ENCODE assay signal across 8 cellular contexts in genomic region chr1:45751039-45751838, GRCh38. TPM values are rescaled to one million over a fixed set of nuclear protein-coding genes. Genes with fewer than 3 reads are reported as not detected.
DNase-seq lines count a peak whose midpoint lies in the region; ATAC-seq, FAIRE-seq and TF ChIP-seq lines count a peak whose summit lies in the region.
"Not testable (repeated sequence)": the region's sequence is repeated elsewhere in the genome, so short reads cannot be mapped to it uniquely, and the experiment has no call there.

No MANE protein-coding gene starts in this region.

- not testable (repeated sequence) for H2BK20ac ChIP-seq in H1 (ENCODE audit: low read length)

- H2AFZ ChIP-seq in SU-DHL-6 (ENCODE audit: low read depth, low read length, severe bottlenecking): peak overlapping the region; percentile 90
- peak overlapping the region; percentile 99 for H2AFZ ChIP-seq in H1 (ENCODE audit: low read length)

- not testable (repeated sequence) for H3K9me3 ChIP-seq in AG04450 (ENCODE audit: control insufficient read depth, insufficient read depth, low read length); SU-DHL-6 (ENCODE audit: insufficient read depth, low read length); iPS-18a (ENCODE audit: control insufficient read depth, low read depth, low read length)
- H3K9me3 ChIP-seq in H1 (ENCODE audit: insufficient read depth in 2 of 2, low read depth in 1 of 2, low read length in 1 of 2): peaks cover 15 to 19% of the 10 kb centered on the region in 2 experiments; a peak in 3 of 4 replicates

- H3K4me1 Mint-ChIP-seq in activated naive CD8-positive, alpha-beta T cell treated with anti-CD3 and anti-CD28 coated beads, Interleukin-2, amount 50 U/mL, for 24 hours: peaks cover 22% of the 10 kb centered on the region
- H3K4me1 Mint-ChIP-seq in natural killer cell treated with Interleukin-12 subunit alpha and Interleukin-12 subunit beta and Interleukin-15 and Interleukin-18, amount 100 ng/mL, for 72 hours (ENCODE audit: low read depth in 2 of 2): not testable (repeated sequence)
- H3K4me1 Mint-ChIP-seq in stimulated activated memory B cell treated with anti-CD40 and anti-IgM and Interleukin-4, amounts not matched to agents 10 μg/mL and 1 μg/mL and 100 μg/mL, for 72 hours: peaks cover 13% of the 10 kb centered on the region

- H3K36me3 ChIP-seq in SU-DHL-6 (ENCODE audit: low read length); H1 (ENCODE audit: control insufficient read depth in 2 of 4, insufficient read depth in 4 of 4, low read length in 3 of 4); iPS-18a (ENCODE audit: control insufficient read depth, low read depth, low read length): not testable (repeated sequence)

- 0 out of 2 replicates have a peak overlapping the region, but pooled peaks have one; percentile 90 for H2BK5ac ChIP-seq in H1 (ENCODE audit: low read depth, low read length)

- peak overlapping the region; percentile 40; the same call in 1 of the 2 replicates for H2BK15ac ChIP-seq in H1 (ENCODE audit: low read length)

- FAIRE-seq in H1 (lab: Jason Lieb, UNC): not testable (repeated sequence)

- TF ChIP-seq EP300 in H1 (IDR thresholded peaks at IDR 0.05; ENCODE audit: borderline replicate concordance in 1 of 2, low read depth in 2 of 2, low read length in 2 of 2): not testable (repeated sequence)

- H2AK5ac ChIP-seq in H1 (ENCODE audit: low read depth, low read length): not testable (repeated sequence)

- H3F3A ChIP-seq in SU-DHL-6 (ENCODE audit: insufficient read depth): peaks cover 11% of the 10 kb centered on the region

- H3K18ac ChIP-seq in H1 (ENCODE audit: extremely low read depth, low read length): peak overlapping the region; percentile 80; the same call in 1 of the 2 replicates

- not testable (repeated sequence) for H3K4me1 ChIP-seq in H1 (replicated peaks in 1 of 4; ENCODE audit: control insufficient read depth in 3 of 4, insufficient read depth in 4 of 4, low read length in 3 of 4)
- H3K4me1 ChIP-seq in iPS-18a (ENCODE audit: control insufficient read depth, low read depth, low read length): peaks cover 12% of the 10 kb centered on the region

- H3K27ac Mint-ChIP-seq in activated naive CD8-positive, alpha-beta T cell treated with anti-CD3 and anti-CD28 coated beads, Interleukin-2, amount 50 U/mL, for 24 hours: peak overlapping the region; percentile 99
- peak overlapping the region; percentile 98 for H3K27ac Mint-ChIP-seq in natural killer cell treated with Interleukin-12 subunit alpha and Interleukin-12 subunit beta and Interleukin-15 and Interleukin-18, amount 100 ng/mL, for 72 hours
- H3K27ac Mint-ChIP-seq in stimulated activated memory B cell treated with anti-CD40 and anti-IgM and Interleukin-4, amounts not matched to agents 10 μg/mL and 1 μg/mL and 100 μg/mL, for 72 hours: peak overlapping the region; percentile 98

- H4K5ac ChIP-seq in H1 (ENCODE audit: insufficient read length, low read depth, low read length): peak overlapping the region; percentile 87

- not testable (repeated sequence) for ATAC-seq in activated naive CD8-positive, alpha-beta T cell treated with anti-CD3 and anti-CD28 coated beads, Interleukin-2, amount 50 U/mL, for 24 hours; natural killer cell treated with Interleukin-12 subunit alpha and Interleukin-12 subunit beta and Interleukin-15 and Interleukin-18, amount 100 ng/mL, for 72 hours; stimulated activated memory B cell treated with anti-CD40 and anti-IgM and Interleukin-4, amounts not matched to agents 10 μg/mL and 1 μg/mL and 100 μg/mL, for 72 hours

- not testable (repeated sequence) for TF ChIP-seq RAD21 in H1 (IDR thresholded peaks at IDR 0.05 in 1 of 2, conservative IDR thresholded peaks at IDR 0.05 in 1 of 2; ENCODE audit: low read depth in 2 of 2, low read length in 2 of 2)

- H3K27me3 Mint-ChIP-seq in activated naive CD8-positive, alpha-beta T cell treated with anti-CD3 and anti-CD28 coated beads, Interleukin-2, amount 50 U/mL, for 24 hours; natural killer cell treated with Interleukin-12 subunit alpha and Interleukin-12 subunit beta and Interleukin-15 and Interleukin-18, amount 100 ng/mL, for 72 hours; stimulated activated memory B cell treated with anti-CD40 and anti-IgM and Interleukin-4, amounts not matched to agents 10 μg/mL and 1 μg/mL and 100 μg/mL, for 72 hours: not testable (repeated sequence)

- H3K4me3 Mint-ChIP-seq in activated naive CD8-positive, alpha-beta T cell treated with anti-CD3 and anti-CD28 coated beads, Interleukin-2, amount 50 U/mL, for 24 hours: peak overlapping the region; percentile 99
- peak overlapping the region; percentile 97 for H3K4me3 Mint-ChIP-seq in natural killer cell treated with Interleukin-12 subunit alpha and Interleukin-12 subunit beta and Interleukin-15 and Interleukin-18, amount 100 ng/mL, for 72 hours
- peak overlapping the region; percentile 98 for H3K4me3 Mint-ChIP-seq in stimulated activated memory B cell treated with anti-CD40 and anti-IgM and Interleukin-4, amounts not matched to agents 10 μg/mL and 1 μg/mL and 100 μg/mL, for 72 hours

- not testable (repeated sequence) for H4K91ac ChIP-seq in H1 (replicated peaks; ENCODE audit: insufficient read length, low read length)

- CTCF ChIA-PET in AG04450 (lab: Charles Lee); H1 (lab: Charles Lee; ENCODE audit: partially characterized antibody): not testable (repeated sequence)

- not testable (repeated sequence) for H4K20me1 ChIP-seq in SU-DHL-6 (ENCODE audit: low read depth, low read length); H1 (replicated peaks in 1 of 2; ENCODE audit: control insufficient read depth in 1 of 2, insufficient read depth in 2 of 2, low read length in 2 of 2)

- peak overlapping the region; percentile 63; the same call in 1 of the 2 replicates for H4K8ac ChIP-seq in H1 (ENCODE audit: extremely low read depth, insufficient read depth, low read length)

- not testable (repeated sequence) for H2BK120ac ChIP-seq in H1 (replicated peaks; ENCODE audit: low read depth, low read length)

- H3K27ac ChIP-seq in AG04450 (ENCODE audit: low read depth, low read length): peak overlapping the region; percentile 87
- H3K27ac ChIP-seq in SU-DHL-6 (ENCODE audit: low read depth, low read length): peak overlapping the region; percentile 81
- H3K27ac ChIP-seq in H1 (ENCODE audit: low read depth, low read length): peak overlapping the region; percentile 60; the same call in 1 of the 2 replicates
- H3K27ac ChIP-seq in iPS-18a (ENCODE audit: low read length): peak overlapping the region; percentile 38

- H3K79me2 ChIP-seq in SU-DHL-6 (ENCODE audit: insufficient read depth, low read length); H1 (ENCODE audit: control insufficient read depth in 1 of 2, insufficient read depth in 2 of 2, low read length in 2 of 2): not testable (repeated sequence)

- not testable (repeated sequence) for H3K36me3 Mint-ChIP-seq in activated naive CD8-positive, alpha-beta T cell treated with anti-CD3 and anti-CD28 coated beads, Interleukin-2, amount 50 U/mL, for 24 hours (ENCODE audit: low read depth); natural killer cell treated with Interleukin-12 subunit alpha and Interleukin-12 subunit beta and Interleukin-15 and Interleukin-18, amount 100 ng/mL, for 72 hours; stimulated activated memory B cell treated with anti-CD40 and anti-IgM and Interleukin-4, amounts not matched to agents 10 μg/mL and 1 μg/mL and 100 μg/mL, for 72 hours

- not testable (repeated sequence) for TF ChIP-seq POLR2A in H1 (IDR thresholded peaks at IDR 0.05; ENCODE audit: control extremely low read depth in 1 of 2, low read depth in 2 of 2, low read length in 2 of 2)

- WGBS in H1 (ENCODE audit: extremely low coverage in 1 of 2, insufficient coverage in 1 of 2, insufficient read length in 1 of 2, insufficient replicate concordance in 2 of 2, low coverage in 1 of 2, low lambda C conversion rate in 2 of 2, missing lambda C conversion rate in 1 of 2), 2 experiments: 85% methylated on average over 24 of the region's 24 CpGs; no CpG with 5 or more reads in 1 of the 2 experiments

- H3K9ac ChIP-seq in SU-DHL-6 (ENCODE audit: low read length) (peak overlapping the region; percentile 93), H1 (replicated peaks in 1 of 4; ENCODE audit: extremely low read depth in 1 of 4, low read depth in 3 of 4, low read length in 3 of 4) (peak overlapping the region in 3 of 4 experiments; percentile 75 to 80 (median 77); a peak in 6 of 7 replicates), iPS-18a (ENCODE audit: low read length) (peak overlapping the region; percentile 37)

- not testable (repeated sequence) for H3K9me2 ChIP-seq in SU-DHL-6 (replicated peaks; ENCODE audit: insufficient read depth, low read length)

- H3K27me3 ChIP-seq in AG04450 (ENCODE audit: control insufficient read depth, insufficient read depth, low read length); SU-DHL-6 (ENCODE audit: low read length); H1 (replicated peaks in 1 of 4; ENCODE audit: control insufficient read depth in 3 of 4, extremely low read depth in 1 of 4, insufficient read depth in 3 of 4, low read length in 3 of 4); iPS-18a (ENCODE audit: control insufficient read depth, insufficient read depth, low read length): not testable (repeated sequence)

- TF ChIP-seq CTCF in AG04450 (IDR thresholded peaks at IDR 0.05; ENCODE audit: low read depth, low read length); HFF-Myc (IDR thresholded peaks at IDR 0.05; ENCODE audit: low read depth, low read length, missing control alignments); SU-DHL-6 (IDR thresholded peaks at IDR 0.05; ENCODE audit: insufficient read depth, low read length, poor library complexity, severe bottlenecking); H1 (IDR thresholded peaks at IDR 0.05; ENCODE audit: control extremely low read depth in 1 of 3, insufficient read depth in 1 of 3, low read depth in 1 of 3, low read length in 3 of 3): not testable (repeated sequence)

- H2BK12ac ChIP-seq in H1 (ENCODE audit: low read depth, low read length): peak overlapping the region; percentile 82; the same call in 1 of the 2 replicates

- not testable (repeated sequence) for H3K23ac ChIP-seq in H1 (ENCODE audit: insufficient read length)

- not testable (repeated sequence) for H3K79me1 ChIP-seq in H1 (ENCODE audit: low read depth, low read length)

- not testable (repeated sequence) for H3K56ac ChIP-seq in H1 (replicated peaks; ENCODE audit: insufficient read length, low read depth, low read length)

- DNase-seq in AG04450 (ENCODE audit: low read depth, low spot score); HFF-Myc (ENCODE audit: extremely low read depth, low read depth); activated naive CD8-positive, alpha-beta T cell treated with anti-CD3 and anti-CD28 coated beads, Interleukin-2, amount 50 U/mL, for 24 hours; H1 (ENCODE audit: low read depth in 1 of 2, low spot score in 2 of 2); natural killer cell treated with Interleukin-12 subunit alpha and Interleukin-12 subunit beta and Interleukin-15 and Interleukin-18, amount 100 ng/mL, for 72 hours (ENCODE audit: low spot score): not testable (repeated sequence)

- peak overlapping the region; percentile 64 for H3K4me3 ChIP-seq in AG04450 (ENCODE audit: low read depth, low read length)
- H3K4me3 ChIP-seq in HFF-Myc (replicated peaks; ENCODE audit: low read depth, low read length): peak overlapping the region; percentile 62
- H3K4me3 ChIP-seq in SU-DHL-6 (ENCODE audit: insufficient read depth, low read length, poor library complexity, severe bottlenecking): peak overlapping the region; percentile 90
- peak overlapping the region; percentile 26 to 83 (median 72); a peak in 7 of 8 replicates for H3K4me3 ChIP-seq in H1 (ENCODE audit: extremely low read depth in 1 of 4, insufficient read depth in 2 of 4, low read depth in 3 of 4, low read length in 4 of 4)
- H3K4me3 ChIP-seq in iPS-18a (ENCODE audit: low read length): peak overlapping the region; percentile 70

- peak overlapping the region; percentile 83 for H3K4me2 ChIP-seq in SU-DHL-6 (ENCODE audit: low read depth, low read length, poor library complexity, severe bottlenecking)
- peak overlapping the region; percentile 73 to 88 for H3K4me2 ChIP-seq in H1 (ENCODE audit: insufficient read depth in 1 of 2, low read depth in 2 of 2, low read length in 2 of 2)

- H3K23me2 ChIP-seq in H1 (ENCODE audit: low read depth, low read length): not testable (repeated sequence)

- H3K4ac ChIP-seq in H1 (replicated peaks; ENCODE audit: insufficient read length, low read depth, low read length): not testable (repeated sequence)

- not testable (repeated sequence) for H3K14ac ChIP-seq in H1 (ENCODE audit: insufficient read length)

- peaks cover 13% of the 10 kb centered on the region for H3K9me3 Mint-ChIP-seq in activated naive CD8-positive, alpha-beta T cell treated with anti-CD3 and anti-CD28 coated beads, Interleukin-2, amount 50 U/mL, for 24 hours
- H3K9me3 Mint-ChIP-seq in natural killer cell treated with Interleukin-12 subunit alpha and Interleukin-12 subunit beta and Interleukin-15 and Interleukin-18, amount 100 ng/mL, for 72 hours; stimulated activated memory B cell treated with anti-CD40 and anti-IgM and Interleukin-4, amounts not matched to agents 10 μg/mL and 1 μg/mL and 100 μg/mL, for 72 hours: not testable (repeated sequence)

- POLR2A ChIA-PET in AG04450 (lab: Yijun Ruan, JAX): interaction anchor here (0.6 kb wide), 1 partner anchor 800 kb away, joined by 5 read pairs; no protein-coding TSS in a partner anchor
- POLR2A ChIA-PET in H1 (lab: Charles Lee; ENCODE audit: partially characterized antibody): interaction anchor here (0.7 kb wide), 3 partner anchors 15 to 275 kb away, joined by 3 read pairs; no protein-coding TSS in a partner anchor

RNA-seq across cellular contexts. Expression of gene IPP, which starts 0.8 kb away (rescaled TPM):
- 10.3 and 13.6 TPM in 2 replicates for polyA plus RNA-seq in AG04450 (2011; rRNA removed)
- polyA minus RNA-seq in AG04450 (2011; rRNA and poly(A)+ RNA removed): 9.8 and 13.6 TPM in 2 replicates
- 4.2 and 5.6 TPM in 2 replicates for total RNA-seq in H1 (2021; fragmentation: NEBNext Ultra II Directional; extraction: Animal tissue kit (Norgen Biotek cat#: 25700))
- 0.80 and 1.4 TPM in 2 replicates for polyA plus RNA-seq in H1 (2011; rRNA removed)
- 1.8 TPM for polyA plus RNA-seq in H1 (2011; cell fraction: cytosol; rRNA removed)
- 0.34 TPM for polyA plus RNA-seq in H1 (2011; cell fraction: nucleus; rRNA removed)
- polyA plus RNA-seq in H1 (2012, experiment 1 of 2): 3.2 to 5.3 TPM (median 3.5 TPM) in 4 replicates
- polyA plus RNA-seq in H1 (2012, experiment 2 of 2): 4.4 TPM
- 2.3 TPM for polyA plus RNA-seq in H1 (2013, experiment 1 of 2)
- polyA plus RNA-seq in H1 (2013, experiment 2 of 2): 2.4 TPM
- 2.9 and 3.9 TPM in 2 replicates for polyA minus RNA-seq in H1 (2011; rRNA and poly(A)+ RNA removed)
- polyA minus RNA-seq in H1 (2011; cell fraction: cytosol; rRNA and poly(A)+ RNA removed): 1.4 TPM
- 4.0 TPM for polyA minus RNA-seq in H1 (2011; cell fraction: nucleus; rRNA and poly(A)+ RNA removed)
- total RNA-seq in natural killer cell treated with Interleukin-12 subunit alpha and Interleukin-12 subunit beta and Interleukin-15 and Interleukin-18, amount 100 ng/mL, for 72 hours: 10 to 100 TPM; 16.2 to 16.5 TPM

RNA-seq across cellular contexts. Expression of gene MAST2, which starts 52.2 kb away (rescaled TPM):
- polyA plus RNA-seq in AG04450 (2011; rRNA removed) (24.7 and 25.5 TPM in 2 replicates), H1 (2011; rRNA removed) (20.5 and 23.3 TPM in 2 replicates)
- 33.2 and 39.3 TPM in 2 replicates for polyA minus RNA-seq in AG04450 (2011; rRNA and poly(A)+ RNA removed)
- total RNA-seq in H1 (2021; fragmentation: NEBNext Ultra II Directional; extraction: Animal tissue kit (Norgen Biotek cat#: 25700)): 35.4 and 36.9 TPM in 2 replicates
- 21.4 TPM for polyA plus RNA-seq in H1 (2011; cell fraction: cytosol; rRNA removed)
- 69.9 TPM for polyA plus RNA-seq in H1 (2011; cell fraction: nucleus; rRNA removed)
- 20.0 to 29.7 TPM (median 28.7 TPM) in 4 replicates for polyA plus RNA-seq in H1 (2012, experiment 1 of 2)
- polyA plus RNA-seq in H1 (2012, experiment 2 of 2): 21.6 TPM
- 15.1 TPM for polyA plus RNA-seq in H1 (2013, experiment 1 of 2)
- 15.5 TPM for polyA plus RNA-seq in H1 (2013, experiment 2 of 2)
- 50.4 and 56.1 TPM in 2 replicates for polyA minus RNA-seq in H1 (2011; rRNA and poly(A)+ RNA removed)
- polyA minus RNA-seq in H1 (2011; cell fraction: cytosol; rRNA and poly(A)+ RNA removed): 31.9 TPM
- polyA minus RNA-seq in H1 (2011; cell fraction: nucleus; rRNA and poly(A)+ RNA removed): 67.3 TPM
- 10 to 100 TPM; 31.8 to 73.2 TPM for total RNA-seq in natural killer cell treated with Interleukin-12 subunit alpha and Interleukin-12 subunit beta and Interleukin-15 and Interleukin-18, amount 100 ng/mL, for 72 hours

Comparison
In these comparisons a context has a peak if more than half of its experiments do, and no peak if none do; other contexts are left out.
1. H3K9ac ChIP-seq: peak in every context shown above with its lines; median percentile 93 in SU-DHL-6; 77 in H1; 37 in iPS-18a.